ENCODE assay signal across 1 cellular context in genomic region chr2:172226244-172227061, GRCh38.
A peak's percentile ranks its signal among the peaks of the same experiment; 100 is the strongest.
TF ChIP-seq lines count a peak whose summit lies in the region.

No MANE protein-coding gene starts in this region.

TF ChIP-seq in HepG2, 621 proteins besides CTCF, POLR2A, EP300 and RAD21 (continued from another document):
- TF ChIP-seq FUBP1 (CRISPR knock-in tag; IDR thresholded peaks at IDR 0.05; ENCODE audit: borderline replicate concordance) (no peak), POLR2G (IDR thresholded peaks at IDR 0.05; ENCODE audit: low read depth, low read length) (no peak), ZNF317 (CRISPR knock-in tag; IDR thresholded peaks at IDR 0.05) (0 out of 2 replicates have a peak, but pooled peaks have one; percentile 27), PHF20 (CRISPR knock-in tag; IDR thresholded peaks at IDR 0.05) (no peak), ELF1 (CRISPR knock-in tag; IDR thresholded peaks at IDR 0.05) (no peak), ZNF274 (CRISPR knock-in tag; IDR thresholded peaks at IDR 0.05) (no peak), SMC3 (IDR thresholded peaks at IDR 0.05; ENCODE audit: low read length) (peak; percentile 83), SMARCC2 (IDR thresholded peaks at IDR 0.05) (no peak), CEBPB (IDR thresholded peaks at IDR 0.05; ENCODE audit: borderline replicate concordance, low read depth, low read length) (peak; percentile 75), ZNF616 (CRISPR knock-in tag; IDR thresholded peaks at IDR 0.05; ENCODE audit: low read depth) (no peak), ZNF430 (CRISPR knock-in tag; IDR thresholded peaks at IDR 0.05) (peak; percentile 31; the same call in 1 of the 2 replicates), KAT7 (CRISPR knock-in tag; IDR thresholded peaks at IDR 0.05; ENCODE audit: borderline replicate concordance) (no peak), ZNF510 (CRISPR knock-in tag; IDR thresholded peaks at IDR 0.05; ENCODE audit: low read depth) (no peak), TMF1 (CRISPR knock-in tag; IDR thresholded peaks at IDR 0.05; ENCODE audit: low read depth) (no peak), CEBPG (CRISPR knock-in tag; IDR thresholded peaks at IDR 0.05) (peak; percentile 66), ZBTB21 (CRISPR knock-in tag; IDR thresholded peaks at IDR 0.05) (no peak), ATAD3A (CRISPR knock-in tag; IDR thresholded peaks at IDR 0.05) (no peak), RFXANK (CRISPR knock-in tag; IDR thresholded peaks at IDR 0.05) (no peak), ZNF101 (CRISPR knock-in tag; IDR thresholded peaks at IDR 0.05; ENCODE audit: borderline replicate concordance, low read depth) (no peak), TP53 (CRISPR knock-in tag; conservative IDR thresholded peaks at IDR 0.05) (no peak), SALL1 (CRISPR knock-in tag; IDR thresholded peaks at IDR 0.05) (no peak), KDM6A (CRISPR knock-in tag; IDR thresholded peaks at IDR 0.05; ENCODE audit: low read depth) (no peak), SAP130 (CRISPR knock-in tag; IDR thresholded peaks at IDR 0.05; ENCODE audit: low read depth) (no peak), NBN (conservative IDR thresholded peaks at IDR 0.05) (no peak), ZNF564 (CRISPR knock-in tag; IDR thresholded peaks at IDR 0.05) (no peak)
- TF ChIP-seq, protein P1, sequence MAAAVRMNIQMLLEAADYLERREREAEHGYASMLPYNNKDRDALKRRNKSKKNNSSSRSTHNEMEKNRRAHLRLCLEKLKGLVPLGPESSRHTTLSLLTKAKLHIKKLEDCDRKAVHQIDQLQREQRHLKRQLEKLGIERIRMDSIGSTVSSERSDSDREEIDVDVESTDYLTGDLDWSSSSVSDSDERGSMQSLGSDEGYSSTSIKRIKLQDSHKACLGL (CRISPR knock-in tag; IDR thresholded peaks at IDR 0.05) = no peak
- TF ChIP-seq, protein P2, sequence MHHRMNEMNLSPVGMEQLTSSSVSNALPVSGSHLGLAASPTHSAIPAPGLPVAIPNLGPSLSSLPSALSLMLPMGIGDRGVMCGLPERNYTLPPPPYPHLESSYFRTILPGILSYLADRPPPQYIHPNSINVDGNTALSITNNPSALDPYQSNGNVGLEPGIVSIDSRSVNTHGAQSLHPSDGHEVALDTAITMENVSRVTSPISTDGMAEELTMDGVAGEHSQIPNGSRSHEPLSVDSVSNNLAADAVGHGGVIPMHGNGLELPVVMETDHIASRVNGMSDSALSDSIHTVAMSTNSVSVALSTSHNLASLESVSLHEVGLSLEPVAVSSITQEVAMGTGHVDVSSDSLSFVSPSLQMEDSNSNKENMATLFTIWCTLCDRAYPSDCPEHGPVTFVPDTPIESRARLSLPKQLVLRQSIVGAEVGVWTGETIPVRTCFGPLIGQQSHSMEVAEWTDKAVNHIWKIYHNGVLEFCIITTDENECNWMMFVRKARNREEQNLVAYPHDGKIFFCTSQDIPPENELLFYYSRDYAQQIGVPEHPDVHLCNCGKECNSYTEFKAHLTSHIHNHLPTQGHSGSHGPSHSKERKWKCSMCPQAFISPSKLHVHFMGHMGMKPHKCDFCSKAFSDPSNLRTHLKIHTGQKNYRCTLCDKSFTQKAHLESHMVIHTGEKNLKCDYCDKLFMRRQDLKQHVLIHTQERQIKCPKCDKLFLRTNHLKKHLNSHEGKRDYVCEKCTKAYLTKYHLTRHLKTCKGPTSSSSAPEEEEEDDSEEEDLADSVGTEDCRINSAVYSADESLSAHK (CRISPR knock-in tag; IDR thresholded peaks at IDR 0.05; ENCODE audit: borderline replicate concordance) = no peak
